22 cellular contexts compared by ENCODE assay signal in genomic region chr12:102797513-102797912, GRCh38.
"Had no signal": no experiment of that assay in that cellular context is flagged by ENCODE, and none has a peak within 500 bp of the region (broad histone marks: within the 10 kb centered on the region; RNA-seq: fewer than 3 reads in every experiment).

No MANE protein-coding gene starts in this region.

- H3K9me3 ChIP-seq: colonic mucosa, neutrophil, pancreas, right lobe of liver, suprapubic skin, thyroid gland had no signal

- H3K4me3 ChIP-seq: colonic mucosa, lung, pancreas, right lobe of liver, smooth muscle cell, suprapubic skin, thyroid gland had no signal

- DNase-seq: colonic mucosa; dermis blood vessel endothelial cell; effector memory CD4-positive, alpha-beta T cell; erythroblast; head of caudate nucleus; kidney; natural killer cell; pancreas; retina; right lobe of liver; stimulated activated CD4-positive, alpha-beta T cell treated with anti-CD3 and anti-CD28 coated beads, Interleukin-12 subunit alpha, Interleukin-12 subunit beta, amount 100 ng/mL, for 4 hours; stimulated activated CD4-positive, alpha-beta T cell treated with anti-CD3 and anti-CD28 coated beads, Interleukin-1b, Interleukin-23, amount 100 ng/mL, for 48 hours; stimulated activated CD4-positive, alpha-beta T cell treated with anti-CD3 and anti-CD28 coated beads, Interleukin-4, amount 100 ng/mL, for 1 hour; stimulated activated CD8-positive, alpha-beta memory T cell treated with anti-CD3 and anti-CD28 coated beads, Interleukin-4, amount 100 ng/mL, for 48 hours; stimulated activated naive CD4-positive, alpha-beta T cell; stimulated activated naive CD8-positive, alpha-beta T cell treated with anti-CD3 and anti-CD28 coated beads, Interleukin-15, amount 100 ng/mL, for 72 hours; thyroid gland had no signal

- H3K4me1 ChIP-seq: colonic mucosa, pancreas, right lobe of liver, suprapubic skin, thyroid gland had no signal

- H3K27me3 ChIP-seq: colonic mucosa, neutrophil, pancreas, right lobe of liver, suprapubic skin, thyroid gland had no signal

- H3K4me2 ChIP-seq: smooth muscle cell had no signal

- H3K27ac ChIP-seq: colonic mucosa, neutrophil, pancreas, right lobe of liver, suprapubic skin, thyroid gland had no signal

- H3K36me3 ChIP-seq: colonic mucosa, neutrophil, pancreas, right lobe of liver, suprapubic skin, thyroid gland had no signal

- ATAC-seq: left lobe of liver; natural killer cell; pancreas; right lobe of liver; stimulated activated naive CD8-positive, alpha-beta T cell treated with anti-CD3 and anti-CD28 coated beads, Interleukin-15, amount 100 ng/mL, for 72 hours had no signal
